8 cellular contexts compared by ENCODE assay signal in genomic region chr2:54722641-54723299, GRCh38. TPM values are rescaled to one million over a fixed set of nuclear protein-coding genes. Genes with fewer than 3 reads are reported as not detected.
DNase-seq lines count a peak whose midpoint lies in the region; ATAC-seq and TF ChIP-seq lines count a peak whose summit lies in the region.

No MANE protein-coding gene starts in this region.

- no peaks in the 10 kb centered on the region for H3F3A ChIP-seq in SK-N-SH (replicated peaks; ENCODE audit: insufficient read depth)

- H3K27ac ChIP-seq in SK-N-SH (ENCODE audit: low read depth in 2 of 2, low read length in 1 of 2) (peak overlapping the region; percentile 48 to 58; a peak in 3 of 4 replicates), duodenal mucosa (ENCODE audit: low read depth, low read length) (no peak overlapping the region)

- peak overlapping the region; percentile 82 to 86 for H3K4me3 ChIP-seq in SK-N-SH (ENCODE audit: low read depth in 2 of 2, low read length in 1 of 2)
- H3K4me3 ChIP-seq in duodenal mucosa (ENCODE audit: low read depth in 1 of 2, low read length in 2 of 2): peak overlapping the region; percentile 88 to 91

- H4K20me1 ChIP-seq in SK-N-SH (ENCODE audit: insufficient read depth): no peaks in the 10 kb centered on the region

- H3K9me2 ChIP-seq in SK-N-SH: no peaks in the 10 kb centered on the region

- 9% methylated on average over 20 of the region's 20 CpGs for WGBS in SK-N-SH (ENCODE audit: low lambda C conversion rate)

- peaks cover 44 to 50% of the 10 kb centered on the region in 2 donors for H3K27me3 Mint-ChIP-seq in natural killer cell (ENCODE audit: low read depth in 2 of 2)

- no peaks in the 10 kb centered on the region for H3K79me2 ChIP-seq in SK-N-SH (ENCODE audit: insufficient read depth)

- no peak for TF ChIP-seq EP300 in SK-N-SH (IDR thresholded peaks at IDR 0.05; ENCODE audit: borderline replicate concordance in 1 of 2, low read depth in 1 of 2, low read length in 1 of 2)

- peaks cover 20 to 21% of the 10 kb centered on the region in 2 donors for H3K4me1 Mint-ChIP-seq in natural killer cell

- H3K27me3 ChIP-seq in SK-N-SH (ENCODE audit: insufficient read depth): no peaks in the 10 kb centered on the region; the same call in 1 of the 2 replicates
- peaks cover 25 to 29% of the 10 kb centered on the region in 2 donors for H3K27me3 ChIP-seq in duodenal mucosa (ENCODE audit: control insufficient read depth in 1 of 2, insufficient read depth in 2 of 2, low read length in 2 of 2)

- no peak for ATAC-seq in SK-N-SH treated with all-trans-retinoic acid at 6 μM for 48 hours
- ATAC-seq in natural killer cell: no peak
- ATAC-seq in GM21390 (IDR thresholded peaks at IDR 0.05; ENCODE audit: unreplicated experiment): no peak

- H3K9ac ChIP-seq in SK-N-SH: peak overlapping the region; percentile 71
- peak overlapping the region; percentile 72 to 73 for H3K9ac ChIP-seq in duodenal mucosa (ENCODE audit: low read depth in 1 of 2, low read length in 2 of 2)

- H3K36me3 ChIP-seq in SK-N-SH (replicated peaks in 1 of 2; ENCODE audit: control insufficient read depth in 1 of 2, insufficient read depth in 2 of 2, low read length in 1 of 2): no peaks in the 10 kb centered on the region
- H3K36me3 ChIP-seq in duodenal mucosa (ENCODE audit: control insufficient read depth in 1 of 2, insufficient read depth in 2 of 2, low read length in 2 of 2): no peaks in the 10 kb centered on the region

- CTCF ChIA-PET in SK-N-SH (lab: Yijun Ruan, JAX): interaction anchor here (0.6 to 1.9 kb wide), 12 partner anchors 10 to 616 kb away, joined by 3 to 14 read pairs (median 4); no protein-coding TSS in a partner anchor

- peak overlapping the region; percentile 90 for H3K4me2 ChIP-seq in SK-N-SH

- peak overlapping the region; percentile 97 for H2AFZ ChIP-seq in SK-N-SH (ENCODE audit: low read depth)

- H3K4me1 ChIP-seq in SK-N-SH (ENCODE audit: control insufficient read depth in 1 of 2, insufficient read depth in 2 of 2, low read depth in 1 of 2, low read length in 1 of 2): peaks cover 0 to 10% of the 10 kb centered on the region in 2 experiments; a peak in 2 of 4 replicates
- peaks cover 6 to 19% of the 10 kb centered on the region in 2 donors for H3K4me1 ChIP-seq in duodenal mucosa (ENCODE audit: control insufficient read depth in 1 of 2, insufficient read depth in 2 of 2, low read length in 2 of 2)

- H3K27ac Mint-ChIP-seq in natural killer cell: peak overlapping the region; percentile 64 to 88

- POLR2A ChIA-PET in SK-N-SH (lab: Yijun Ruan, JAX): interaction anchor here (0.5 to 1.6 kb wide), 4 partner anchors 116 to 752 kb away, joined by 3 to 8 read pairs (median 4); partner anchors contain the start of gene PSME4

- no peaks in the 10 kb centered on the region for H3K9me3 Mint-ChIP-seq in natural killer cell

- no peaks in the 10 kb centered on the region for H3K36me3 Mint-ChIP-seq in natural killer cell

- H3K4me3 Mint-ChIP-seq in natural killer cell: peak overlapping the region; percentile 96

- H3K9me3 ChIP-seq in SK-N-SH (no peaks in the 10 kb centered on the region), duodenal mucosa (ENCODE audit: control insufficient read depth in 1 of 2, low read length in 2 of 2) (no peaks in the 10 kb centered on the region)

- DNase-seq in SK-N-SH (no peak), NCI-H2227 (lab: John Stamatoyannopoulos, UW; ENCODE audit: unreplicated experiment) (peak; percentile 48), natural killer cell (no peak), activated gamma-delta T cell treated with Interleukin-2 at 50 U/mL for 16 hours (no peak), D341Med (ENCODE audit: low spot score) (no peak)

- intact Hi-C loops in natural killer cell (cut with micrococcal nuclease): loop anchor here (1.0 kb wide), 1 partner anchor 510 kb away; the partner anchor contains the start of genes CLHC1 and RPS27A

- no peak for TF ChIP-seq RAD21 in SK-N-SH (IDR thresholded peaks at IDR 0.05; ENCODE audit: low read length)

- no peak for TF ChIP-seq CTCF in SK-N-SH (IDR thresholded peaks at IDR 0.05)
- no peak for TF ChIP-seq CTCF in natural killer cell (IDR thresholded peaks at IDR 0.05)

TF ChIP-seq in SK-N-SH, 30 proteins besides CTCF, POLR2A, EP300 and RAD21 (continues in another document):
- TF ChIP-seq IRF3 (IDR thresholded peaks at IDR 0.05; ENCODE audit: low read depth, low read length) (no peak), SIN3A (IDR thresholded peaks at IDR 0.05; ENCODE audit: borderline replicate concordance, low read depth, low read length) (no peak), NFIC (IDR thresholded peaks at IDR 0.05; ENCODE audit: borderline replicate concordance) (no peak), FOXM1 (IDR thresholded peaks at IDR 0.05; ENCODE audit: low read depth) (no peak), CHD2 (IDR thresholded peaks at IDR 0.05; ENCODE audit: low read length, partially characterized antibody) (no peak), USF2 (IDR thresholded peaks at IDR 0.05; ENCODE audit: borderline replicate concordance, low read depth, low read length) (no peak), YY1 (IDR thresholded peaks at IDR 0.05; ENCODE audit: low read depth) (no peak), USF1 (IDR thresholded peaks at IDR 0.05; ENCODE audit: borderline replicate concordance, low read depth) (no peak)

TF ChIP-seq in SK-N-SH treated with all-trans-retinoic acid at 6 μM for 48 hours, 23 proteins besides CTCF, POLR2A, EP300 and RAD21:
- TF ChIP-seq ISL1 (CRISPR knock-in tag; IDR thresholded peaks at IDR 0.05): no peak
- no peak for TF ChIP-seq ZNF565 (CRISPR knock-in tag; conservative IDR thresholded peaks at IDR 0.05; ENCODE audit: low read depth)
- TF ChIP-seq ZC3H10 (CRISPR knock-in tag; IDR thresholded peaks at IDR 0.05): no peak
- TF ChIP-seq ZFP3 (CRISPR knock-in tag; IDR thresholded peaks at IDR 0.05): no peak
- TF ChIP-seq CSDC2 (CRISPR knock-in tag; IDR thresholded peaks at IDR 0.05): no peak
- no peak for TF ChIP-seq CREB5 (CRISPR knock-in tag; IDR thresholded peaks at IDR 0.05; ENCODE audit: low read depth)
- TF ChIP-seq TCF4 (CRISPR knock-in tag; IDR thresholded peaks at IDR 0.05; ENCODE audit: borderline replicate concordance): no peak
- no peak for TF ChIP-seq POU6F1 (CRISPR knock-in tag; IDR thresholded peaks at IDR 0.05; ENCODE audit: borderline replicate concordance, low read depth)
- no peak for TF ChIP-seq ESRRG (CRISPR knock-in tag; IDR thresholded peaks at IDR 0.05)
- no peak for TF ChIP-seq ARNTL (CRISPR knock-in tag; IDR thresholded peaks at IDR 0.05; ENCODE audit: borderline replicate concordance, low read depth)

RNA-seq across cellular contexts. Expression of gene EML6, which starts 0.7 kb away (rescaled TPM):
- polyA plus RNA-seq in SK-N-SH (2012; rRNA removed): 1.1 and 1.6 TPM in 2 replicates
- 1.2 and 1.3 TPM in 2 replicates for polyA plus RNA-seq in SK-N-SH (2012; cell fraction: cytosol; rRNA removed)
- 4.7 and 5.3 TPM in 2 replicates for polyA plus RNA-seq in SK-N-SH (2012; cell fraction: nucleus; rRNA removed)
- 1 to 10 TPM; 1.7 to 3.2 (median 2.4) TPM for total RNA-seq in natural killer cell
